ENCODE assay signal across 8 cellular contexts in genomic region chr17:58219007-58219788, GRCh38. TPM values are rescaled to one million over a fixed set of nuclear protein-coding genes. Genes with fewer than 3 reads are reported as not detected.
DNase-seq lines count a peak whose midpoint lies in the region; ATAC-seq and TF ChIP-seq lines count a peak whose summit lies in the region.

Gene MKS1 (minus strand): TSS chr17:58219255. CDS start chr17:58219230, 25 bp downstream.

- TF ChIP-seq CTCF in CD14-positive monocyte (IDR thresholded peaks at IDR 0.05): peak; percentile 75

- peaks cover 0 to 7% (median 4%) of the 10 kb centered on the region in 3 donors for H3K27me3 Mint-ChIP-seq in CD14-positive monocyte (ENCODE audit: low read depth in 3 of 3)
- H3K27me3 Mint-ChIP-seq in activated CD4-positive, alpha-beta T cell treated with anti-CD3 and anti-CD28 coated beads, Interleukin-2, amount 10 ng/mL, durations not matched to agents 24 days and 14 days: peaks cover 13% of the 10 kb centered on the region

- peak within 1 kb of the TSS; percentile 90 to 96 (median 95) for H3K27ac Mint-ChIP-seq in CD14-positive monocyte
- H3K27ac Mint-ChIP-seq in activated CD4-positive, alpha-beta T cell treated with anti-CD3 and anti-CD28 coated beads, Interleukin-2, amount 10 ng/mL, durations not matched to agents 24 days and 14 days: peak within 1 kb of the TSS; percentile 94

- peaks cover 0 to 3% of the 10 kb centered on the region in 2 donors for H3K36me3 Mint-ChIP-seq in CD14-positive monocyte
- H3K36me3 Mint-ChIP-seq in activated CD4-positive, alpha-beta T cell treated with anti-CD3 and anti-CD28 coated beads, Interleukin-2, amount 10 ng/mL, durations not matched to agents 24 days and 14 days (ENCODE audit: low read depth): no peaks in the 10 kb centered on the region

- H3K9me3 Mint-ChIP-seq in CD14-positive monocyte: no peaks in the 10 kb centered on the region
- H3K9me3 Mint-ChIP-seq in activated CD4-positive, alpha-beta T cell treated with anti-CD3 and anti-CD28 coated beads, Interleukin-2, amount 10 ng/mL, durations not matched to agents 24 days and 14 days: no peaks in the 10 kb centered on the region

- H3K4me3 Mint-ChIP-seq in CD14-positive monocyte: peak within 1 kb of the TSS; percentile 91 to 97
- peak within 1 kb of the TSS; percentile 90 for H3K4me3 Mint-ChIP-seq in activated CD4-positive, alpha-beta T cell treated with anti-CD3 and anti-CD28 coated beads, Interleukin-2, amount 10 ng/mL, durations not matched to agents 24 days and 14 days

- peak; percentile 92 for DNase-seq in CD14-positive monocyte (ENCODE audit: low spot score)
- DNase-seq in NCI-H526 (lab: John Stamatoyannopoulos, UW): peak; percentile 87 to 96
- peak; percentile 99 for DNase-seq in activated CD4-positive, alpha-beta T cell treated with anti-CD3 and anti-CD28 coated beads, Interleukin-2, amount 10 ng/mL, durations not matched to agents 24 days and 14 days
- DNase-seq in cortex of kidney (lab: John Stamatoyannopoulos, UW): peak; percentile 98
- peak; percentile 96 for DNase-seq in left lobe of liver (ENCODE audit: low spot score)
- DNase-seq in stimulated activated CD4-positive, alpha-beta T cell treated with anti-CD3 and anti-CD28 coated beads, Interleukin-2, amount 100 ng/mL, for 24 hours: peak; percentile 96 to 97

- H3K4me1 Mint-ChIP-seq in CD14-positive monocyte: peaks cover 15% of the 10 kb centered on the region
- peaks cover 22% of the 10 kb centered on the region for H3K4me1 Mint-ChIP-seq in activated CD4-positive, alpha-beta T cell treated with anti-CD3 and anti-CD28 coated beads, Interleukin-2, amount 10 ng/mL, durations not matched to agents 24 days and 14 days

- intact Hi-C loops in CD14-positive monocyte (cut with micrococcal nuclease): loop anchor here in 1 of 2 donors (2.0 kb wide), 1 partner anchor 14 kb away; no protein-coding TSS in a partner anchor
- intact Hi-C loops in activated CD4-positive, alpha-beta T cell treated with anti-CD3 and anti-CD28 coated beads, Interleukin-2, amount 10 ng/mL, durations not matched to agents 24 days and 14 days (cut with micrococcal nuclease): loop anchor here (5.0 kb wide), 1 partner anchor 133 kb away; the partner anchor contains the start of gene SUPT4H1

- ATAC-seq in GM19328 (IDR thresholded peaks at IDR 0.05; ENCODE audit: unreplicated experiment) (peak; percentile 95), HG03469 (IDR thresholded peaks at IDR 0.05; ENCODE audit: unreplicated experiment) (peak; percentile 93), left lobe of liver (peak; percentile 97)

RNA-seq across cellular contexts. Expression of gene MKS1, which starts in this region (rescaled TPM):
- polyA plus RNA-seq in CD14-positive monocyte: 1 to 10 TPM; 4.2 to 5.0 TPM
- total RNA-seq in activated CD4-positive, alpha-beta T cell treated with anti-CD3 and anti-CD28 coated beads, Interleukin-2, amount 10 ng/mL, durations not matched to agents 24 days and 14 days: 21.7 and 23.1 TPM in 2 replicates
- total RNA-seq in left lobe of liver: 9.8 TPM

Comparison
In these comparisons a context has a peak if more than half of its experiments do, and no peak if none do; other contexts are left out.
1. Peak in every context shown above with its lines: DNase-seq and ATAC-seq.